Comparison of ENCODE assay signal across 36 cellular contexts in the genomic region with DNA sequence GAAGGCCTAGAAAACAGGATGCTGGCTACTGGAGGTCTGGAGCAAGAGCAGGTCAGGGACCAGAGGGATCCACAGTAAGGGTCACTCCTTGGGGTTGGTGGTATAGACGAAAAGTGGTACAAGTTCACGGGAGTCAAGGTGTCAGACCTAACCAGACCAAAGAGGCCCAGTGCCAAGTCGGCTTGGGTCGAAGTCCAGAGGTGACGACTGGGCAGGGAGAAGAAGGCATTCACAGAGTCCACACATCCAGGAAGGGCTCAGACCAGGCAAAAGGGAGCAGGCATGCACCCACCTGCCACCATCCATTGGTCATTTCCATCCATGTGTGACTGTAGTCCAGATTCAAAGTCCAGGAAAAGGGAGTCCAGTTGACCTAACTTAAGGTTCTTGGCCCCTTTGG. TPM values are rescaled to one million over a fixed set of nuclear protein-coding genes. Genes with fewer than 3 reads are reported as not detected.
"Had no signal": no experiment of that assay in that cellular context is flagged by ENCODE, and none has a peak within 500 bp of the region (broad histone marks: within the 10 kb centered on the region; RNA-seq: fewer than 3 reads in every experiment).

No MANE protein-coding gene starts in this region.

- FAIRE-seq: astrocyte, TTC549 had no signal

- ATAC-seq: activated CD8-positive, alpha-beta T cell treated with anti-CD3 and anti-CD28 coated beads for 36 hours; activated naive CD4-positive, alpha-beta T cell treated with anti-CD3 and anti-CD28 coated beads, Interleukin-2, amount 50 U/mL, for 72 hours; activated T-cell treated with anti-CD3 and anti-CD28 coated beads, Interleukin-2, amount 50 U/mL, for 4 hours; activated T-cell treated with anti-CD3 and anti-CD28 coated beads, Interleukin-2, amount 50 U/mL, for 72 hours; activated T-helper 17 cell treated with anti-CD3 and anti-CD28 coated beads, Interleukin-2, amount 50 U/mL, for 72 hours; body of pancreas had no signal

- H3K4me1 ChIP-seq: adrenal gland, breast epithelium had no signal

- H3K27me3 ChIP-seq: adrenal gland, body of pancreas, brain microvascular endothelial cell, breast epithelium had no signal

- H3K9me3 ChIP-seq: adrenal gland, body of pancreas, breast epithelium had no signal

- H3K27ac ChIP-seq: adrenal gland, body of pancreas, brain microvascular endothelial cell, breast epithelium, VCaP had no signal

- H3K4me3 ChIP-seq: adrenal gland, body of pancreas, breast epithelium had no signal

- H3K36me3 ChIP-seq: adrenal gland, brain microvascular endothelial cell, breast epithelium had no signal

- DNase-seq: activated B cell treated with CpG ODN at 0.5 μM for 24 hours; activated CD4-positive, alpha-beta memory T cell treated with anti-CD3 and anti-CD28 coated beads for 36 hours; activated CD4-positive, alpha-beta T cell treated with anti-CD3 and anti-CD28 coated beads for 4 hours; activated CD4-positive, alpha-beta T cell treated with anti-CD3 and anti-CD28 coated beads, Interleukin-2, amount 10 ng/mL, durations not matched to agents 24 days and 14 days; activated CD4-positive, alpha-beta T cell treated with anti-CD3 and anti-CD28 coated beads, Interleukin-2, amount 50 U/mL, for 1 hour; activated CD4-positive, alpha-beta T cell treated with anti-CD3 and anti-CD28 coated beads, Interleukin-2, amount 50 U/mL, for 4 hours; activated CD4-positive, CD25-positive, alpha-beta regulatory T cell treated with anti-CD3 and anti-CD28 coated beads, Interleukin-2, amount 50 U/mL, for 72 hours; activated CD8-positive, alpha-beta memory T cell treated with anti-CD3 and anti-CD28 coated beads, Interleukin-2, amount 50 U/mL, for 4 hours; activated CD8-positive, alpha-beta T cell treated with anti-CD3 and anti-CD28 coated beads for 36 hours; activated effector memory CD4-positive, alpha-beta T cell treated with anti-CD3 and anti-CD28 coated beads, Interleukin-2, amount 50 U/mL, for 16 hours; activated gamma-delta T cell treated with Interleukin-2 at 50 U/mL for 16 hours; activated naive CD4-positive, alpha-beta T cell; activated naive CD4-positive, alpha-beta T cell treated with anti-CD3 and anti-CD28 coated beads for 36 hours; activated naive CD4-positive, alpha-beta T cell treated with anti-CD3 and anti-CD28 coated beads, Interleukin-2, amount 50 U/mL, for 16 hours; activated naive CD8-positive, alpha-beta T cell treated with anti-CD3 and anti-CD28 coated beads for 36 hours; activated T-cell treated with anti-CD3 and anti-CD28 coated beads for 4 hours; activated T-cell treated with anti-CD3 and anti-CD28 coated beads, Interleukin-2, amount 50 U/mL, for 1 hour; activated T-cell treated with anti-CD3 and anti-CD28 coated beads, Interleukin-2, amount 50 U/mL, for 4 hours; activated T-cell treated with anti-CD3 and anti-CD28 coated beads, Interleukin-2, amount 50 U/mL, for 72 hours; adrenal gland; amniotic stem cell; aorta; body of pancreas; brain microvascular endothelial cell; central memory CD4-positive, alpha-beta T cell; T-helper 1 cell; T-helper 2 cell; T-helper 9 cell had no signal

RNA-seq across cellular contexts. Expression of gene SYT6, which starts 27.1 kb away (rescaled TPM):
- total RNA-seq: activated B cell treated with CpG ODN at 0.5 μM for 24 hours; activated CD4-positive, alpha-beta memory T cell treated with anti-CD3 and anti-CD28 coated beads for 36 hours; activated CD4-positive, alpha-beta T cell treated with anti-CD3 and anti-CD28 coated beads, Interleukin-2, amount 10 ng/mL, durations not matched to agents 24 days and 14 days; activated CD8-positive, alpha-beta memory T cell treated with anti-CD3 and anti-CD28 coated beads for 36 hours; activated CD8-positive, alpha-beta T cell treated with anti-CD3 and anti-CD28 coated beads for 36 hours; activated naive CD4-positive, alpha-beta T cell treated with anti-CD3 and anti-CD28 coated beads for 36 hours; activated naive CD8-positive, alpha-beta T cell treated with anti-CD3 and anti-CD28 coated beads for 36 hours; activated T-cell treated with anti-CD3 and anti-CD28 coated beads, Interleukin-2, amount 50 U/mL, for 4 hours; activated T-cell treated with anti-CD3 and anti-CD28 coated beads, Interleukin-2, amount 50 U/mL, for 72 hours; activated T-helper 1 cell treated with anti-CD3 and anti-CD28 coated beads, Interleukin-12 subunit alpha, Interleukin-12 subunit beta, Interleukin-2, Interleukin-4 antibody, amounts not matched to agents 30 ng/mL and 10 ng/mL and 1 ng/mL, durations not matched to agents 14 hours and 24 hours and 36 hours; activated T-helper 17 cell treated with anti-CD3 and anti-CD28 coated beads, Interleukin-2, amount 50 U/mL, for 72 hours had no signal
- polyA plus RNA-seq: aorta had no signal
